ENCODE assay signal across 17 cellular contexts in genomic region chr16:77353587-77354263, GRCh38.
A peak's percentile ranks its signal among the peaks of the same experiment; 100 is the strongest.
DNase-seq lines count a peak whose midpoint lies in the region; ATAC-seq, FAIRE-seq and TF ChIP-seq lines count a peak whose summit lies in the region.
"Had no signal": no experiment of that assay in that cellular context is flagged by ENCODE, and none has a peak within 500 bp of the region (broad histone marks: within the 10 kb centered on the region; RNA-seq: fewer than 3 reads in every experiment).

No MANE protein-coding gene starts in this region.

- H4K20me1 ChIP-seq in HepG2 (ENCODE audit: insufficient read depth, low read length), result no peaks in the 10 kb centered on the region
- no peaks in the 10 kb centered on the region for H4K20me1 ChIP-seq in neural progenitor cell (ENCODE audit: low read depth)

- intact Hi-C loops in HepG2 (cut with micrococcal nuclease; ENCODE audit: unreplicated experiment), result no loop called here

- H3K4me3 Mint-ChIP-seq in neural progenitor cell, result no peak overlapping the region
- H3K4me3 Mint-ChIP-seq: CD8-positive, alpha-beta memory T cell; T-helper 1 cell treated with Interleukin-12 subunit alpha and Interleukin-12 subunit beta and Interleukin-4 antibody, amounts not matched to agents 30 μg/mL and 1 μg/mL, for 36 hours had no signal

- CTCF ChIA-PET in A549 (lab: Yijun Ruan, JAX), result no interaction called here
- CTCF ChIA-PET in HepG2 (lab: Yijun Ruan, JAX; ENCODE audit: low intra/inter-chr PET ratio, low total read pairs), result no interaction called here

- H3K27me3 Mint-ChIP-seq in neural progenitor cell (ENCODE audit: insufficient read depth, low read depth), result no peaks in the 10 kb centered on the region

- TF ChIP-seq RAD21 in A549 (conservative IDR thresholded peaks at IDR 0.05 in 1 of 2, IDR thresholded peaks at IDR 0.05 in 1 of 2) (no peak), HepG2 (CRISPR knock-in tag; IDR thresholded peaks at IDR 0.05) (no peak)

- H3F3A ChIP-seq in neural progenitor cell (ENCODE audit: low read depth), result no peaks in the 10 kb centered on the region

- H3K4me2 ChIP-seq in A549, result peak overlapping the region; percentile 42
- H3K4me2 ChIP-seq in HepG2 (ENCODE audit: low read depth, low read length), result no peak overlapping the region
- H3K4me2 ChIP-seq in neural progenitor cell, result no peak overlapping the region
- H3K4me2 ChIP-seq: KMS-11 had no signal

- 17% methylated on average over 4 of the region's 4 CpGs for WGBS in A549 (ENCODE audit: missing lambda C conversion rate)
- 9% methylated on average over 4 of the region's 4 CpGs for WGBS in HepG2 (ENCODE audit: low lambda C conversion rate)

- H3K4me1 ChIP-seq in A549, result peaks cover 31% of the 10 kb centered on the region
- peaks cover 20% of the 10 kb centered on the region for H3K4me1 ChIP-seq in HepG2 (ENCODE audit: insufficient read depth, low read length)
- H3K4me1 ChIP-seq in neural progenitor cell, result peaks cover 2% of the 10 kb centered on the region

- H3K9me3 ChIP-seq in A549 (no peaks in the 10 kb centered on the region), HepG2 (ENCODE audit: low read length) (no peaks in the 10 kb centered on the region), neural progenitor cell (ENCODE audit: low read depth) (no peaks in the 10 kb centered on the region)

- no peak for TF ChIP-seq CTCF in A549 (IDR thresholded peaks at IDR 0.05)
- no peak for TF ChIP-seq CTCF in HepG2 (CRISPR knock-in tag; IDR thresholded peaks at IDR 0.05)
- no peak for TF ChIP-seq CTCF in neural progenitor cell (IDR thresholded peaks at IDR 0.05)

- H3K79me2 ChIP-seq in HepG2 (ENCODE audit: insufficient read depth, low read length), result no peaks in the 10 kb centered on the region
- no peaks in the 10 kb centered on the region for H3K79me2 ChIP-seq in neural progenitor cell (ENCODE audit: low read depth)

- H3K4me3 ChIP-seq in A549 (no peak overlapping the region), HepG2 (replicated peaks in 1 of 3; ENCODE audit: insufficient read depth in 1 of 3, low read depth in 2 of 3, low read length in 3 of 3) (no peak overlapping the region), neural progenitor cell (no peak overlapping the region)
- H3K4me3 ChIP-seq: GM23248 had no signal

- H3K4me1 Mint-ChIP-seq in neural progenitor cell, result peaks cover 12% of the 10 kb centered on the region
- H3K4me1 Mint-ChIP-seq: CD8-positive, alpha-beta memory T cell had no signal

- FAIRE-seq in A549 (lab: Jason Lieb, UNC), result peak; percentile 39
- no peak for FAIRE-seq in HepG2 (lab: Jason Lieb, UNC)

- no peaks in the 10 kb centered on the region for H3K9me3 Mint-ChIP-seq in neural progenitor cell
- H3K9me3 Mint-ChIP-seq: CD8-positive, alpha-beta memory T cell; T-helper 1 cell treated with Interleukin-12 subunit alpha and Interleukin-12 subunit beta and Interleukin-4 antibody, amounts not matched to agents 30 μg/mL and 1 μg/mL, for 36 hours had no signal

- TF ChIP-seq POLR2A in A549 (IDR thresholded peaks at IDR 0.05; ENCODE audit: low read length) (no peak), HepG2 (IDR thresholded peaks at IDR 0.05; ENCODE audit: insufficient read depth in 1 of 2, low read depth in 2 of 2, low read length in 2 of 2) (no peak)

- H3K36me3 ChIP-seq in HepG2 (replicated peaks in 1 of 2; ENCODE audit: control insufficient read depth in 1 of 2, insufficient read depth in 2 of 2, low read length in 2 of 2), result no peaks in the 10 kb centered on the region
- H3K36me3 ChIP-seq in neural progenitor cell, result no peaks in the 10 kb centered on the region

- ATAC-seq in A549 (peak; percentile 50 to 82; a peak in 4 of 6 replicates), HepG2 (no peak), HG02885 (IDR thresholded peaks at IDR 0.05; ENCODE audit: poor library complexity, unreplicated experiment) (no peak)

- peak in 1 of 2 experiments; percentile 37; a peak in 1 of 5 replicates for TF ChIP-seq EP300 in A549 (IDR thresholded peaks at IDR 0.05)
- TF ChIP-seq EP300 in HepG2 (IDR thresholded peaks at IDR 0.05; ENCODE audit: low read depth in 2 of 2, low read length in 2 of 2), result no peak
- TF ChIP-seq EP300 in HepG2 (CRISPR knock-in tag; IDR thresholded peaks at IDR 0.05; ENCODE audit: borderline replicate concordance), result no peak

- H3K27ac Mint-ChIP-seq in neural progenitor cell, result no peak overlapping the region
- H3K27ac Mint-ChIP-seq: CD8-positive, alpha-beta memory T cell; T-helper 1 cell treated with Interleukin-12 subunit alpha and Interleukin-12 subunit beta and Interleukin-4 antibody, amounts not matched to agents 30 μg/mL and 1 μg/mL, for 36 hours had no signal

- DNase-seq in A549 (ENCODE audit: low read depth in 1 of 2, low spot score in 1 of 2) (peak in 1 of 2 experiments; percentile 73), DMS53 treated with DMSO at 0.1 percent for 48 hours (lab: John Stamatoyannopoulos, UW; ENCODE audit: unreplicated experiment) (peak; percentile 23), NCI-H146 treated with DMSO at 0.1 percent for 48 hours (lab: John Stamatoyannopoulos, UW; ENCODE audit: unreplicated experiment) (peak; percentile 34), HepG2 (ENCODE audit: low spot score) (no peak), kidney glomerular epithelial cell (lab: John Stamatoyannopoulos, UW) (no peak), neural progenitor cell (ENCODE audit: low spot score) (no peak)
- DNase-seq: C1 segment of cervical spinal cord; CD8-positive, alpha-beta memory T cell; GDM1; GM23248; NCI-H1048; NCI-H1694; NCI-H2081 treated with DMSO at 0.1 percent for 48 hours had no signal

- H3K27ac ChIP-seq in A549, result no peak overlapping the region; a peak in 1 of 6 replicates
- H3K27ac ChIP-seq in HepG2 (ENCODE audit: extremely low read length, insufficient read depth, low read length), result no peak overlapping the region
- no peak overlapping the region for H3K27ac ChIP-seq in neural progenitor cell
- H3K27ac ChIP-seq: GM23248, KMS-11, RWPE1 had no signal

- in situ Hi-C loops in HepG2 (cut with HindIII; ENCODE audit: extremely low pct_ligation_motif_present, low pct_unique_long_range_greater_than_20kb), result no loop called here

- peaks cover 3% of the 10 kb centered on the region for H3K36me3 Mint-ChIP-seq in neural progenitor cell
- H3K36me3 Mint-ChIP-seq: CD8-positive, alpha-beta memory T cell had no signal

- H2AFZ ChIP-seq in HepG2 (ENCODE audit: low read length) (no peak overlapping the region), neural progenitor cell (replicated peaks) (no peak overlapping the region)
- H2AFZ ChIP-seq: GM23248 had no signal

- no TSS peak for BruUV-seq in HepG2 (replicated peaks; lab: Mats Ljungman, UMichigan)

- POLR2A ChIA-PET in A549 (lab: Yijun Ruan, JAX) (no interaction called here), HepG2 (lab: Yijun Ruan, JAX) (no interaction called here)

- H3K27me3 ChIP-seq in HepG2 (ENCODE audit: control insufficient read depth in 1 of 2, insufficient read depth in 2 of 2, low read length in 2 of 2), result peaks cover 0 to 9% of the 10 kb centered on the region in 2 experiments; a peak in 2 of 5 replicates
- H3K27me3 ChIP-seq in neural progenitor cell, result no peaks in the 10 kb centered on the region

- H3K9ac ChIP-seq in HepG2 (ENCODE audit: insufficient read depth, low read depth, low read length) (no peak overlapping the region), neural progenitor cell (no peak overlapping the region)
- H3K9ac ChIP-seq: GM23248, KMS-11 had no signal

TF ChIP-seq in A549, 52 proteins besides CTCF, POLR2A, EP300 and RAD21 (continues in another document):
- TF ChIP-seq HOXB13 (CRISPR knock-in tag; IDR thresholded peaks at IDR 0.05; ENCODE audit: low read depth), result no peak
- TF ChIP-seq KDM1A (IDR thresholded peaks at IDR 0.05; ENCODE audit: low read depth), result no peak
- TF ChIP-seq JUNB (IDR thresholded peaks at IDR 0.05), result peak; percentile 64
- TF ChIP-seq GATA3 (IDR thresholded peaks at IDR 0.05; ENCODE audit: borderline replicate concordance), result peak; percentile 97
- TF ChIP-seq MAX (IDR thresholded peaks at IDR 0.05), result peak; percentile 34; the same call in 1 of the 2 replicates
- TF ChIP-seq CBX2 (IDR thresholded peaks at IDR 0.05; ENCODE audit: borderline replicate concordance, low read depth), result no peak
- peak; percentile 42; the same call in 1 of the 3 replicates for TF ChIP-seq BCL3 (IDR thresholded peaks at IDR 0.05)

TF ChIP-seq in HepG2, 621 proteins besides CTCF, POLR2A, EP300 and RAD21 (continues in another document):
- TF ChIP-seq ZNF766 (CRISPR knock-in tag; IDR thresholded peaks at IDR 0.05; ENCODE audit: borderline replicate concordance) (no peak), ARID5B (CRISPR knock-in tag; IDR thresholded peaks at IDR 0.05) (0 out of 2 replicates have a peak, but pooled peaks have one; percentile 8), SP5 (CRISPR knock-in tag; IDR thresholded peaks at IDR 0.05; ENCODE audit: borderline replicate concordance, low read depth) (no peak), NR2F6 (IDR thresholded peaks at IDR 0.05) (peak; percentile 47), NR2F6 (CRISPR knock-in tag; IDR thresholded peaks at IDR 0.05) (no peak), NONO (IDR thresholded peaks at IDR 0.05) (no peak), NONO (CRISPR knock-in tag; conservative IDR thresholded peaks at IDR 0.05) (no peak), SMC3 (IDR thresholded peaks at IDR 0.05; ENCODE audit: low read length) (no peak)

Comparison
In these comparisons a context has a peak if more than half of its experiments do, and no peak if none do; other contexts are left out.
1. ATAC-seq: peak in A549 (2 of 2); none in HepG2 (single experiment) and HG02885 (single experiment).
2. DNase-seq: peak in DMS53 treated with DMSO at 0.1 percent for 48 hours (single experiment) and NCI-H146 treated with DMSO at 0.1 percent for 48 hours (single experiment); none in HepG2 (single experiment), kidney glomerular epithelial cell (single experiment) and neural progenitor cell (single experiment).
3. Of the 38 proteins assayed by ChIP-seq in both HepG2 and A549: peak only in HepG2: none; only in A549: BCL3, JUNB, MAX, PBX3 and ZFP36; in both: none; in neither: 29; mixed calls (peak in some experiments, not most) for 4.